In genomic region chr1:54406339-54407181, GRCh38 we compare ENCODE assay signal across 8 cellular contexts. TPM values are rescaled to one million over a fixed set of nuclear protein-coding genes. Genes with fewer than 3 reads are reported as not detected.
A peak's percentile ranks its signal among the peaks of the same experiment; 100 is the strongest.
DNase-seq lines count a peak whose midpoint lies in the region; ATAC-seq and TF ChIP-seq lines count a peak whose summit lies in the region.

Gene SSBP3, minus strand, starts transcription at chr1:54406394.

- POLR2A ChIA-PET in activated CD4-positive, alpha-beta T cell treated with anti-CD3 and anti-CD28 coated beads, Interleukin-2, amount 10 ng/mL, durations not matched to agents 7 days and 5 days (lab: Charles Lee): interaction anchor here (0.7 kb wide), 1 partner anchor 74 kb away, joined by 5 read pairs; no protein-coding TSS in a partner anchor

- H3K27ac ChIP-seq in coronary artery (peak within 1 kb of the TSS; percentile 88 to 95), left lung (peak within 1 kb of the TSS; percentile 82 to 85)

- no peaks in the 10 kb centered on the region for H3K9me3 ChIP-seq in left lung

- no peaks in the 10 kb centered on the region for H3K27me3 Mint-ChIP-seq in activated CD4-positive, alpha-beta T cell treated with anti-CD3 and anti-CD28 coated beads, Interleukin-2, amount 10 ng/mL, durations not matched to agents 7 days and 5 days

- H3K27ac Mint-ChIP-seq in activated CD4-positive, alpha-beta T cell treated with anti-CD3 and anti-CD28 coated beads, Interleukin-2, amount 10 ng/mL, durations not matched to agents 7 days and 5 days: peak within 1 kb of the TSS; percentile 90

- H3K36me3 Mint-ChIP-seq in activated CD4-positive, alpha-beta T cell treated with anti-CD3 and anti-CD28 coated beads, Interleukin-2, amount 10 ng/mL, durations not matched to agents 7 days and 5 days (ENCODE audit: low read depth): peaks cover 33% of the 10 kb centered on the region

- H3K36me3 ChIP-seq in left lung: peaks cover 0 to 6% of the 10 kb centered on the region in 2 donors

- peaks cover 18 to 60% of the 10 kb centered on the region in 2 donors for H3K4me1 ChIP-seq in left lung

- CTCF ChIA-PET in activated CD4-positive, alpha-beta T cell treated with anti-CD3 and anti-CD28 coated beads, Interleukin-2, amount 10 ng/mL, durations not matched to agents 7 days and 5 days (lab: Charles Lee): interaction anchor here (0.6 to 2.3 kb wide), 7 partner anchors 26 to 363 kb away, joined by 3 to 11 read pairs (median 3); no protein-coding TSS in a partner anchor

- DNase-seq in AML-193 (lab: John Stamatoyannopoulos, UW) (peak; percentile 74 to 79), NCI-H524 (lab: John Stamatoyannopoulos, UW) (peak; percentile 57 to 84), coronary artery (ENCODE audit: low spot score) (peak; percentile 91), left lung (peak; percentile 92 to 99)
- peak; percentile 91 for DNase-seq in activated CD4-positive, alpha-beta T cell treated with anti-CD3 and anti-CD28 coated beads, Interleukin-2, amount 10 ng/mL, durations not matched to agents 7 days and 5 days
- DNase-seq in stimulated activated CD4-positive, alpha-beta T cell treated with anti-CD3 and anti-CD28 coated beads, Interleukin-2, amount 100 ng/mL, for 48 hours: peak; percentile 83 to 91

- H3K4me1 Mint-ChIP-seq in activated CD4-positive, alpha-beta T cell treated with anti-CD3 and anti-CD28 coated beads, Interleukin-2, amount 10 ng/mL, durations not matched to agents 7 days and 5 days: peaks cover 67% of the 10 kb centered on the region

- H3K27me3 ChIP-seq in left lung: peaks cover 0 to 8% of the 10 kb centered on the region in 2 donors

- peak; percentile 78 for TF ChIP-seq POLR2A in GM19193 (IDR thresholded peaks at IDR 0.05; ENCODE audit: extremely low read depth, insufficient read depth, insufficient read length)

- TF ChIP-seq CTCF in coronary artery (IDR thresholded peaks at IDR 0.05): no peak
- no peak for TF ChIP-seq CTCF in left lung (IDR thresholded peaks at IDR 0.05)

- peak within 1 kb of the TSS; percentile 93 for H3K4me3 Mint-ChIP-seq in activated CD4-positive, alpha-beta T cell treated with anti-CD3 and anti-CD28 coated beads, Interleukin-2, amount 10 ng/mL, durations not matched to agents 7 days and 5 days

- ATAC-seq in HG03442 (IDR thresholded peaks at IDR 0.05; ENCODE audit: unreplicated experiment) (peak; percentile 84), left lung (peak; percentile 90)

- H3K4me3 ChIP-seq in coronary artery: peak within 1 kb of the TSS; percentile 99
- peak within 1 kb of the TSS; percentile 73 to 84 for H3K4me3 ChIP-seq in left lung

- intact Hi-C loops in left lung (cut with DNase I): loop anchor here in 1 of 2 donors (5.0 to 10.0 kb wide), 2 partner anchors 81 to 92 kb away; no protein-coding TSS in a partner anchor

- H3K9me3 Mint-ChIP-seq in activated CD4-positive, alpha-beta T cell treated with anti-CD3 and anti-CD28 coated beads, Interleukin-2, amount 10 ng/mL, durations not matched to agents 7 days and 5 days: no peaks in the 10 kb centered on the region

RNA-seq across cellular contexts. Expression of gene SSBP3, which starts in this region (rescaled TPM):
- total RNA-seq in activated CD4-positive, alpha-beta T cell treated with anti-CD3 and anti-CD28 coated beads, Interleukin-2, amount 10 ng/mL, durations not matched to agents 7 days and 5 days: 100 to 1,000 TPM in 1 of 2 experiments, 10 to 100 TPM in 1; 93.4 to 127 TPM
- total RNA-seq in left lung: 10 to 100 TPM; 33.0 to 35.2 TPM

Comparison
In these comparisons a context has a peak if more than half of its experiments do, and no peak if none do; other contexts are left out.
1. Peak in every context shown above with its lines: DNase-seq, ATAC-seq, H3K4me3 ChIP-seq and H3K27ac ChIP-seq.